1 cellular context compared by ENCODE assay signal in genomic region chr14:65044596-65044959, GRCh38.
TF ChIP-seq lines count a peak whose summit lies in the region.

No MANE protein-coding gene starts in this region.

TF ChIP-seq in K562, 482 proteins besides CTCF, POLR2A, EP300 and RAD21 (continued from another document):
- TF ChIP-seq ATF3 (IDR thresholded peaks at IDR 0.05) (peak; percentile 53; the same call in 1 of the 2 replicates), ATF3 (CRISPR knock-in tag; conservative IDR thresholded peaks at IDR 0.05) (no peak), ZNF780A (CRISPR knock-in tag; IDR thresholded peaks at IDR 0.05) (no peak), ZNF253 (CRISPR knock-in tag; conservative IDR thresholded peaks at IDR 0.05) (no peak), ZNF280B (CRISPR knock-in tag; IDR thresholded peaks at IDR 0.05) (no peak), POLR2G (IDR thresholded peaks at IDR 0.05; ENCODE audit: low read depth, low read length) (no peak), ARHGAP35 (IDR thresholded peaks at IDR 0.05; ENCODE audit: partially characterized antibody) (no peak), ZNF324 (CRISPR knock-in tag; IDR thresholded peaks at IDR 0.05) (no peak), TFAP4 (CRISPR knock-in tag; IDR thresholded peaks at IDR 0.05; ENCODE audit: borderline replicate concordance) (peak; percentile 41; the same call in 1 of the 2 replicates), MEF2A (IDR thresholded peaks at IDR 0.05; ENCODE audit: control insufficient read depth, low read depth, low read length) (no peak), HINFP (tag; conservative IDR thresholded peaks at IDR 0.05; ENCODE audit: low read depth) (no peak), NRF1 (conservative IDR thresholded peaks at IDR 0.05 in 1 of 2, IDR thresholded peaks at IDR 0.05 in 1 of 2) (0 out of 4 replicates have a peak, but pooled peaks have one; percentile 15 to 35), HNRNPH1 (optimal IDR thresholded peaks at IDR 0.05; ENCODE audit: low read depth, low read length) (no peak), GTF3C2 (IDR thresholded peaks at IDR 0.05; ENCODE audit: borderline replicate concordance, extremely low read depth, insufficient read length) (no peak), ILF3 (IDR thresholded peaks at IDR 0.05; ENCODE audit: borderline replicate concordance) (no peak), SP1 (CRISPR knock-in tag; IDR thresholded peaks at IDR 0.05) (no peak), CLOCK (CRISPR knock-in tag; IDR thresholded peaks at IDR 0.05; ENCODE audit: borderline replicate concordance) (no peak), GABPB1 (CRISPR knock-in tag; IDR thresholded peaks at IDR 0.05) (no peak), ZNF311 (CRISPR knock-in tag; IDR thresholded peaks at IDR 0.05) (no peak), E4F1 (CRISPR knock-in tag; IDR thresholded peaks at IDR 0.05; ENCODE audit: borderline replicate concordance) (no peak), SIX5 (IDR thresholded peaks at IDR 0.05; ENCODE audit: borderline replicate concordance in 1 of 2, insufficient read depth in 1 of 2, low read depth in 1 of 2, low read length in 2 of 2) (no peak), RFX5 (IDR thresholded peaks at IDR 0.05; ENCODE audit: low read depth, low read length) (no peak), NFATC3 (IDR thresholded peaks at IDR 0.05) (no peak), DNMT1 (IDR thresholded peaks at IDR 0.05) (no peak), MGA (IDR thresholded peaks at IDR 0.05) (0 out of 2 replicates have a peak, but pooled peaks have one; percentile 40)
